Comparison of ENCODE assay signal across 1 cellular context in genomic region chr5:95739857-95740256, GRCh38.
TF ChIP-seq lines count a peak whose summit lies in the region.

No MANE protein-coding gene starts in this region.

TF ChIP-seq in K562, 482 proteins besides CTCF, POLR2A, EP300 and RAD21 (continued from another document):
- TF ChIP-seq KAT7 (CRISPR knock-in tag; IDR thresholded peaks at IDR 0.05; ENCODE audit: borderline replicate concordance): 0 out of 2 replicates have a peak, but pooled peaks have one; percentile 30
